30 cellular contexts compared by ENCODE assay signal in the genomic region with DNA sequence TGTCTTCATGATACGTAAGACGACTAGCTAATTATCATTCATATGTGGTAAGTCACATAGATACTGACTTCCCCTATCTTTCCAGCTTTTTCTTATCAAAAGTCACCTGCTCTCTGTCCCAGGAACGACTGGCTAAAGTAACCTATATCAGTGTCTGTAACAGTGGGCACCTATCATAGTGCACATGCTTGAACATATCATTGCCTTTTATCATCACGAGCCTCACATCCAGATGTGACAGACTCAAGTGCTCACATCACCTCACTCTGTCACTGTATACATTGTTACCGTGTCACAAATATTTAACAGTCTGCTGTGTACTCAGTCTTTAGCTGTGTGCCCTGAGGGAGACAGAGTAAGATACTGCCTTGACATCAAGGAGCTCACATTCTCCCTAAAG.
"Had no signal": no experiment of that assay in that cellular context is flagged by ENCODE, and none has a peak within 500 bp of the region (broad histone marks: within the 10 kb centered on the region; RNA-seq: fewer than 3 reads in every experiment).

No MANE protein-coding gene starts in this region.

- H3K36me3 ChIP-seq: colonic mucosa, esophagus muscularis mucosa, gastroesophageal sphincter, heart right ventricle, lower lobe of right lung, neural progenitor cell, prostate gland, right atrium auricular region, thoracic aorta, tibial nerve, vagina had no signal

- H3K4me1 ChIP-seq: colonic mucosa, esophagus muscularis mucosa, foreskin keratinocyte, gastroesophageal sphincter, lower lobe of right lung, prostate gland, right atrium auricular region, vagina had no signal

- H3K9me3 Mint-ChIP-seq: mesothelial cell of epicardium; natural killer cell treated with Interleukin-12 subunit alpha and Interleukin-12 subunit beta and Interleukin-15 and Interleukin-18, amount 100 ng/mL, for 72 hours; neural progenitor cell had no signal

- ATAC-seq: foreskin keratinocyte; gastroesophageal sphincter; heart right ventricle; left colon; left ventricle myocardium superior; lower lobe of right lung; mucosa of descending colon; natural killer cell treated with Interleukin-12 subunit alpha and Interleukin-12 subunit beta and Interleukin-15 and Interleukin-18, amount 100 ng/mL, for 72 hours; sciatic nerve had no signal

- H3K4me3 Mint-ChIP-seq: mesothelial cell of epicardium; naive B cell; natural killer cell treated with Interleukin-12 subunit alpha and Interleukin-12 subunit beta and Interleukin-15 and Interleukin-18, amount 100 ng/mL, for 72 hours; neural progenitor cell had no signal

- H3K9ac ChIP-seq: neural progenitor cell had no signal

- H3K27me3 ChIP-seq: colonic mucosa, esophagus muscularis mucosa, foreskin keratinocyte, gastroesophageal sphincter, heart right ventricle, neural progenitor cell, right atrium auricular region, tibial nerve, vagina had no signal

- H2AFZ ChIP-seq: neural progenitor cell had no signal

- H3K36me3 Mint-ChIP-seq: mesothelial cell of epicardium; natural killer cell treated with Interleukin-12 subunit alpha and Interleukin-12 subunit beta and Interleukin-15 and Interleukin-18, amount 100 ng/mL, for 72 hours; neural progenitor cell had no signal

- H3K9me3 ChIP-seq: colonic mucosa, esophagus muscularis mucosa, gastroesophageal sphincter, heart right ventricle, lower lobe of right lung, mucosa of descending colon, prostate gland, right atrium auricular region, thoracic aorta, tibial nerve, vagina had no signal

- H3K4me2 ChIP-seq: neural progenitor cell, smooth muscle cell had no signal

- FAIRE-seq: endothelial cell of umbilical vein, islet of Langerhans had no signal

- H3K27ac Mint-ChIP-seq: natural killer cell treated with Interleukin-12 subunit alpha and Interleukin-12 subunit beta and Interleukin-15 and Interleukin-18, amount 100 ng/mL, for 72 hours; neural progenitor cell had no signal

- H3K27ac ChIP-seq: colonic mucosa, esophagus muscularis mucosa, foreskin keratinocyte, gastroesophageal sphincter, heart right ventricle, lower lobe of right lung, neural progenitor cell, prostate gland, right atrium auricular region, thoracic aorta, tibial nerve, vagina had no signal

- DNase-seq: colonic mucosa; dermis blood vessel endothelial cell; effector memory CD4-positive, alpha-beta T cell; foreskin keratinocyte; heart right ventricle; hippocampal formation; left colon; left ventricle myocardium superior; lower lobe of right lung; mucosa of descending colon; naive B cell; stimulated activated CD4-positive, alpha-beta T cell treated with anti-CD3 and anti-CD28 coated beads, Interleukin-12 subunit alpha, Interleukin-12 subunit beta, amount 100 ng/mL, for 4 hours; stimulated activated CD4-positive, alpha-beta T cell treated with anti-CD3 and anti-CD28 coated beads, Interleukin-1b, Interleukin-23, amount 100 ng/mL, for 48 hours; stimulated activated CD4-positive, alpha-beta T cell treated with anti-CD3 and anti-CD28 coated beads, Interleukin-4, amount 100 ng/mL, for 1 hour; stimulated activated CD8-positive, alpha-beta memory T cell treated with anti-CD3 and anti-CD28 coated beads, Interleukin-4, amount 100 ng/mL, for 48 hours; stimulated activated naive CD4-positive, alpha-beta T cell treated with Interleukin-2 at 50 U/mL for 16 hours had no signal

- H3K4me3 ChIP-seq: colonic mucosa, esophagus muscularis mucosa, gastroesophageal sphincter, heart right ventricle, lower lobe of right lung, mucosa of descending colon, neural progenitor cell, prostate gland, right atrium auricular region, smooth muscle cell, thoracic aorta, tibial nerve, vagina had no signal
